1 cellular context compared by ENCODE assay signal in the genomic region with DNA sequence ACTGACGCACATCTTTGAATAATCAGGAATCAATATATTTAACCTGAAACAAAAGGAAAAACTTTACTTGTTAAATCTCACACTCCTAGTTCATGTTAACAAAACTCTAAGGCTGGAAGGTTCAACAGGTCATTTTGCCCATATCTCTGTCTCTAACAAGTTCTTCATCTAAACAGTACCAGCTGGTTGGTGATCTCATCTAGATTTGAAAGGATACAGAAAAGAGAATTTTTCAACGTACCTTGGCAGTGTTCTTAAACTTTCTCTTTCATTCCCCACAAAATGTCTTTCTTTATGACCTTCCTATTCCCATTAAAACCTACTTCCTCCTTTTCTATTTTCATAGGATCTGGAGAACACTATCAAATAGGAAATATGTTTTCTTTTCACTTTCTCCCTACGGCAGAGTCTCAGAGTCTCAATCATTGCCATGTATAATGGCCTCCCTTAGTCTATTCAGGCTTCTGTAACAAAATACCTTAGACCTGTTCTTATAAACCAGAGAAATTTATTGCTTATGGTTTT.
TF ChIP-seq lines count a peak whose summit lies in the region.

No MANE protein-coding gene starts in this region.

TF ChIP-seq in IMR-90, 13 proteins besides CTCF, POLR2A, EP300 and RAD21 (continued from another document):
- TF ChIP-seq ELK1 (IDR thresholded peaks at IDR 0.05; ENCODE audit: borderline replicate concordance, low read depth, low read length) (no peak), RFX5 (IDR thresholded peaks at IDR 0.05; ENCODE audit: low read depth, low read length) (no peak), SMC3 (IDR thresholded peaks at IDR 0.05; ENCODE audit: low read depth, low read length) (no peak), MAFK (IDR thresholded peaks at IDR 0.05; ENCODE audit: low read depth, low read length) (no peak), USF2 (IDR thresholded peaks at IDR 0.05; ENCODE audit: low read depth, low read length) (no peak)
